ENCODE assay signal across 1 cellular context in genomic region chr3:129597087-129597791, GRCh38.
TF ChIP-seq lines count a peak whose summit lies in the region.

No MANE protein-coding gene starts in this region.

TF ChIP-seq in HepG2, 621 proteins besides CTCF, POLR2A, EP300 and RAD21 (continued from another document and continues in another):
- 0 out of 2 replicates have a peak, but pooled peaks have one; percentile 32 for TF ChIP-seq HOXA3 (CRISPR knock-in tag; IDR thresholded peaks at IDR 0.05)
- TF ChIP-seq PAXIP1 (CRISPR knock-in tag; conservative IDR thresholded peaks at IDR 0.05) = peak; percentile 26; the same call in 1 of the 2 replicates
- TF ChIP-seq ZFY (CRISPR knock-in tag; IDR thresholded peaks at IDR 0.05) = 0 out of 2 replicates have a peak, but pooled peaks have one; percentile 7
- TF ChIP-seq, protein P1, sequence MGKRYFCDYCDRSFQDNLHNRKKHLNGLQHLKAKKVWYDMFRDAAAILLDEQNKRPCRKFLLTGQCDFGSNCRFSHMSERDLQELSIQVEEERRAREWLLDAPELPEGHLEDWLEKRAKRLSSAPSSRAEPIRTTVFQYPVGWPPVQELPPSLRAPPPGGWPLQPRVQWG (CRISPR knock-in tag; IDR thresholded peaks at IDR 0.05; ENCODE audit: borderline replicate concordance, low read depth) = no peak
- no peak; the same call in 1 of the 2 replicates for TF ChIP-seq HOXA5 (CRISPR knock-in tag; IDR thresholded peaks at IDR 0.05)
- TF ChIP-seq ZGPAT (CRISPR knock-in tag; IDR thresholded peaks at IDR 0.05) = no peak
- TF ChIP-seq, protein P2, sequence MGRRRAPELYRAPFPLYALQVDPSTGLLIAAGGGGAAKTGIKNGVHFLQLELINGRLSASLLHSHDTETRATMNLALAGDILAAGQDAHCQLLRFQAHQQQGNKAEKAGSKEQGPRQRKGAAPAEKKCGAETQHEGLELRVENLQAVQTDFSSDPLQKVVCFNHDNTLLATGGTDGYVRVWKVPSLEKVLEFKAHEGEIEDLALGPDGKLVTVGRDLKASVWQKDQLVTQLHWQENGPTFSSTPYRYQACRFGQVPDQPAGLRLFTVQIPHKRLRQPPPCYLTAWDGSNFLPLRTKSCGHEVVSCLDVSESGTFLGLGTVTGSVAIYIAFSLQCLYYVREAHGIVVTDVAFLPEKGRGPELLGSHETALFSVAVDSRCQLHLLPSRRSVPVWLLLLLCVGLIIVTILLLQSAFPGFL (CRISPR knock-in tag; IDR thresholded peaks at IDR 0.05) = 0 out of 2 replicates have a peak, but pooled peaks have one; percentile 23
- TF ChIP-seq, protein P3, sequence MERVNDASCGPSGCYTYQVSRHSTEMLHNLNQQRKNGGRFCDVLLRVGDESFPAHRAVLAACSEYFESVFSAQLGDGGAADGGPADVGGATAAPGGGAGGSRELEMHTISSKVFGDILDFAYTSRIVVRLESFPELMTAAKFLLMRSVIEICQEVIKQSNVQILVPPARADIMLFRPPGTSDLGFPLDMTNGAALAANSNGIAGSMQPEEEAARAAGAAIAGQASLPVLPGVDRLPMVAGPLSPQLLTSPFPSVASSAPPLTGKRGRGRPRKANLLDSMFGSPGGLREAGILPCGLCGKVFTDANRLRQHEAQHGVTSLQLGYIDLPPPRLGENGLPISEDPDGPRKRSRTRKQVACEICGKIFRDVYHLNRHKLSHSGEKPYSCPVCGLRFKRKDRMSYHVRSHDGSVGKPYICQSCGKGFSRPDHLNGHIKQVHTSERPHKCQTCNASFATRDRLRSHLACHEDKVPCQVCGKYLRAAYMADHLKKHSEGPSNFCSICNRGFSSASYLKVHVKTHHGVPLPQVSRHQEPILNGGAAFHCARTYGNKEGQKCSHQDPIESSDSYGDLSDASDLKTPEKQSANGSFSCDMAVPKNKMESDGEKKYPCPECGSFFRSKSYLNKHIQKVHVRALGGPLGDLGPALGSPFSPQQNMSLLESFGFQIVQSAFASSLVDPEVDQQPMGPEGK (CRISPR knock-in tag; IDR thresholded peaks at IDR 0.05) = peak; percentile 98
- TF ChIP-seq SP4 (CRISPR knock-in tag; IDR thresholded peaks at IDR 0.05) = no peak
- TF ChIP-seq RBM39 (IDR thresholded peaks at IDR 0.05; ENCODE audit: low read depth, low read length, poor library complexity, severe bottlenecking) = peak; percentile 20
- TF ChIP-seq ZFX (CRISPR knock-in tag; IDR thresholded peaks at IDR 0.05; ENCODE audit: low read depth) = 0 out of 2 replicates have a peak, but pooled peaks have one; percentile 4
- peak; percentile 11; the same call in 1 of the 2 replicates for TF ChIP-seq TFAP4 (IDR thresholded peaks at IDR 0.05; ENCODE audit: borderline replicate concordance, low read depth)
- peak; percentile 22; the same call in 1 of the 2 replicates for TF ChIP-seq BCL6 (CRISPR knock-in tag; IDR thresholded peaks at IDR 0.05)
- no peak for TF ChIP-seq HHEX (CRISPR knock-in tag; IDR thresholded peaks at IDR 0.05)
- TF ChIP-seq HDAC2 (CRISPR knock-in tag; IDR thresholded peaks at IDR 0.05) = peak; percentile 11; the same call in 1 of the 2 replicates
- TF ChIP-seq, protein P4, sequence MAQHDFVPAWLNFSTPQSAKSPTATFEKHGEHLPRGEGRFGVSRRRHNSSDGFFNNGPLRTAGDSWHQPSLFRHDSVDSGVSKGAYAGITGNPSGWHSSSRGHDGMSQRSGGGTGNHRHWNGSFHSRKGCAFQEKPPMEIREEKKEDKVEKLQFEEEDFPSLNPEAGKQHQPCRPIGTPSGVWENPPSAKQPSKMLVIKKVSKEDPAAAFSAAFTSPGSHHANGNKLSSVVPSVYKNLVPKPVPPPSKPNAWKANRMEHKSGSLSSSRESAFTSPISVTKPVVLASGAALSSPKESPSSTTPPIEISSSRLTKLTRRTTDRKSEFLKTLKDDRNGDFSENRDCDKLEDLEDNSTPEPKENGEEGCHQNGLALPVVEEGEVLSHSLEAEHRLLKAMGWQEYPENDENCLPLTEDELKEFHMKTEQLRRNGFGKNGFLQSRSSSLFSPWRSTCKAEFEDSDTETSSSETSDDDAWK (CRISPR knock-in tag; IDR thresholded peaks at IDR 0.05) = no peak
- 0 out of 2 replicates have a peak, but pooled peaks have one; percentile 2 for TF ChIP-seq THAP9 (CRISPR knock-in tag; IDR thresholded peaks at IDR 0.05; ENCODE audit: borderline replicate concordance)
- no peak for TF ChIP-seq CSRNP2 (CRISPR knock-in tag; conservative IDR thresholded peaks at IDR 0.05; ENCODE audit: low read depth)
- no peak for TF ChIP-seq RBAK (CRISPR knock-in tag; IDR thresholded peaks at IDR 0.05)
- TF ChIP-seq, protein P5, sequence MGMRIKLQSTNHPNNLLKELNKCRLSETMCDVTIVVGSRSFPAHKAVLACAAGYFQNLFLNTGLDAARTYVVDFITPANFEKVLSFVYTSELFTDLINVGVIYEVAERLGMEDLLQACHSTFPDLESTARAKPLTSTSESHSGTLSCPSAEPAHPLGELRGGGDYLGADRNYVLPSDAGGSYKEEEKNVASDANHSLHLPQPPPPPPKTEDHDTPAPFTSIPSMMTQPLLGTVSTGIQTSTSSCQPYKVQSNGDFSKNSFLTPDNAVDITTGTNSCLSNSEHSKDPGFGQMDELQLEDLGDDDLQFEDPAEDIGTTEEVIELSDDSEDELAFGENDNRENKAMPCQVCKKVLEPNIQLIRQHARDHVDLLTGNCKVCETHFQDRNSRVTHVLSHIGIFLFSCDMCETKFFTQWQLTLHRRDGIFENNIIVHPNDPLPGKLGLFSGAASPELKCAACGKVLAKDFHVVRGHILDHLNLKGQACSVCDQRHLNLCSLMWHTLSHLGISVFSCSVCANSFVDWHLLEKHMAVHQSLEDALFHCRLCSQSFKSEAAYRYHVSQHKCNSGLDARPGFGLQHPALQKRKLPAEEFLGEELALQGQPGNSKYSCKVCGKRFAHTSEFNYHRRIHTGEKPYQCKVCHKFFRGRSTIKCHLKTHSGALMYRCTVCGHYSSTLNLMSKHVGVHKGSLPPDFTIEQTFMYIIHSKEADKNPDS (CRISPR knock-in tag; IDR thresholded peaks at IDR 0.05) = no peak
- no peak for TF ChIP-seq ONECUT2 (CRISPR knock-in tag; IDR thresholded peaks at IDR 0.05)
- TF ChIP-seq MXD4 (CRISPR knock-in tag; IDR thresholded peaks at IDR 0.05) = peak; percentile 32; the same call in 1 of the 2 replicates
- peak; percentile 21; the same call in 1 of the 2 replicates for TF ChIP-seq MEIS2 (CRISPR knock-in tag; IDR thresholded peaks at IDR 0.05)
- TF ChIP-seq MYPOP (CRISPR knock-in tag; IDR thresholded peaks at IDR 0.05) = 0 out of 2 replicates have a peak, but pooled peaks have one; percentile 15
- no peak for TF ChIP-seq ZNF570 (CRISPR knock-in tag; IDR thresholded peaks at IDR 0.05; ENCODE audit: borderline replicate concordance)
- TF ChIP-seq AGO2 (optimal IDR thresholded peaks at IDR 0.05; ENCODE audit: low read depth, low read length) = peak; percentile 20
- no peak for TF ChIP-seq SAP130 (CRISPR knock-in tag; IDR thresholded peaks at IDR 0.05; ENCODE audit: low read depth)
- no peak for TF ChIP-seq ZNF263 (CRISPR knock-in tag; IDR thresholded peaks at IDR 0.05)
- 0 out of 2 replicates have a peak, but pooled peaks have one; percentile 29 for TF ChIP-seq PRDM10 (CRISPR knock-in tag; IDR thresholded peaks at IDR 0.05; ENCODE audit: low read depth)
- peak; percentile 49; the same call in 1 of the 2 replicates for TF ChIP-seq ZMYM4 (CRISPR knock-in tag; IDR thresholded peaks at IDR 0.05)
